ENCODE assay signal across 1 cellular context in genomic region chr14:75689012-75689411, GRCh38.
TF ChIP-seq lines count a peak whose summit lies in the region.

No MANE protein-coding gene starts in this region.

TF ChIP-seq in endothelial cell of umbilical vein, 7 proteins besides CTCF, POLR2A, EP300 and RAD21 (continued from another document):
- TF ChIP-seq, protein P1, sequence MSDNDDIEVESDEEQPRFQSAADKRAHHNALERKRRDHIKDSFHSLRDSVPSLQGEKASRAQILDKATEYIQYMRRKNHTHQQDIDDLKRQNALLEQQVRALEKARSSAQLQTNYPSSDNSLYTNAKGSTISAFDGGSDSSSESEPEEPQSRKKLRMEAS (IDR thresholded peaks at IDR 0.05; ENCODE audit: insufficient read depth, insufficient read length): no peak
- no peak for TF ChIP-seq EZH2 (IDR thresholded peaks at IDR 0.05; ENCODE audit: borderline replicate concordance, low read depth, low read length, severe bottlenecking)
- TF ChIP-seq GATA2 (IDR thresholded peaks at IDR 0.05; ENCODE audit: insufficient read depth, insufficient read length, low read depth, low read length): no peak
- TF ChIP-seq MYC (IDR thresholded peaks at IDR 0.05; ENCODE audit: low read depth, low read length): no peak
- no peak for TF ChIP-seq JUN (IDR thresholded peaks at IDR 0.05; ENCODE audit: borderline replicate concordance, insufficient read depth, insufficient read length, low read depth)
- no peak for TF ChIP-seq FOS (IDR thresholded peaks at IDR 0.05; ENCODE audit: borderline replicate concordance, insufficient read depth, low read length)
